In genomic region chr4:144582975-144583374, GRCh38 we compare ENCODE assay signal across 12 cellular contexts.
A peak's percentile ranks its signal among the peaks of the same experiment; 100 is the strongest.
DNase-seq lines count a peak whose midpoint lies in the region; ATAC-seq, FAIRE-seq and TF ChIP-seq lines count a peak whose summit lies in the region.
"Had no signal": no experiment of that assay in that cellular context is flagged by ENCODE, and none has a peak within 500 bp of the region (broad histone marks: within the 10 kb centered on the region; RNA-seq: fewer than 3 reads in every experiment).

No MANE protein-coding gene starts in this region.

- H3K27me3 ChIP-seq in astrocyte (ENCODE audit: insufficient read depth, low read length) (no peaks in the 10 kb centered on the region), keratinocyte (ENCODE audit: control insufficient read depth, extremely low read depth, insufficient read depth, low read length) (no peaks in the 10 kb centered on the region), small intestine (ENCODE audit: control insufficient read depth in 2 of 2, insufficient read depth in 2 of 2, low read length in 2 of 2) (no peaks in the 10 kb centered on the region)
- no peaks in the 10 kb centered on the region for H3K27me3 ChIP-seq in naive thymus-derived CD4-positive, alpha-beta T cell (ENCODE audit: control insufficient read depth in 2 of 2, insufficient read depth in 2 of 2, low read length in 2 of 2)

- H3K9me1 ChIP-seq in keratinocyte (ENCODE audit: control insufficient read depth, extremely low read depth, insufficient read depth, low read length) = no peaks in the 10 kb centered on the region

- H3K4me3 ChIP-seq in astrocyte (ENCODE audit: insufficient read depth, low read depth, low read length) = no peak overlapping the region
- H3K4me3 ChIP-seq in keratinocyte (ENCODE audit: control insufficient read depth in 2 of 3, extremely low read depth in 1 of 3, insufficient read depth in 2 of 3, low read depth in 1 of 3, low read length in 3 of 3) = no peak overlapping the region
- H3K4me3 ChIP-seq in small intestine (ENCODE audit: low read depth in 1 of 2, low read length in 2 of 2) = no peak overlapping the region
- no peak overlapping the region for H3K4me3 ChIP-seq in naive thymus-derived CD4-positive, alpha-beta T cell (ENCODE audit: low read length)

- H3K27me3 Mint-ChIP-seq in astrocyte (ENCODE audit: low read depth, unreplicated experiment) = peaks cover 3% of the 10 kb centered on the region
- peaks cover 0 to 5% (median 0%) of the 10 kb centered on the region in 5 donors for H3K27me3 Mint-ChIP-seq in naive thymus-derived CD4-positive, alpha-beta T cell
- H3K27me3 Mint-ChIP-seq: memory B cell had no signal

- no peaks in the 10 kb centered on the region for H3K36me3 ChIP-seq in astrocyte (ENCODE audit: insufficient read depth, low read length)
- no peaks in the 10 kb centered on the region for H3K36me3 ChIP-seq in keratinocyte (ENCODE audit: control insufficient read depth in 2 of 2, extremely low read depth in 1 of 2, insufficient read depth in 2 of 2, low read length in 2 of 2)
- H3K36me3 ChIP-seq in small intestine (ENCODE audit: control insufficient read depth in 2 of 2, insufficient read depth in 2 of 2, low read length in 2 of 2) = no peaks in the 10 kb centered on the region
- H3K36me3 ChIP-seq in naive thymus-derived CD4-positive, alpha-beta T cell (ENCODE audit: control insufficient read depth in 2 of 3, insufficient read depth in 3 of 3, low read length in 3 of 3) = no peaks in the 10 kb centered on the region

- H3K4me1 ChIP-seq in astrocyte (ENCODE audit: insufficient read depth, low read length) (peaks cover 56% of the 10 kb centered on the region), keratinocyte (ENCODE audit: control insufficient read depth, extremely low read depth, insufficient read depth, low read length) (peaks cover 49% of the 10 kb centered on the region), small intestine (ENCODE audit: control insufficient read depth in 2 of 2, insufficient read depth in 1 of 2, low read depth in 1 of 2, low read length in 1 of 2) (no peaks in the 10 kb centered on the region)
- H3K4me1 ChIP-seq in naive thymus-derived CD4-positive, alpha-beta T cell (ENCODE audit: control insufficient read depth in 2 of 2, insufficient read depth in 2 of 2, low read length in 2 of 2) = no peaks in the 10 kb centered on the region

- FAIRE-seq in astrocyte (lab: Jason Lieb, UNC) (peak; percentile 58), keratinocyte (lab: Jason Lieb, UNC) (peak; percentile 34), small intestine (lab: Jason Lieb, UNC) (no peak)

- H3K4me1 Mint-ChIP-seq in astrocyte (ENCODE audit: low read depth, unreplicated experiment) = peaks cover 2% of the 10 kb centered on the region
- no peaks in the 10 kb centered on the region for H3K4me1 Mint-ChIP-seq in naive thymus-derived CD4-positive, alpha-beta T cell
- H3K4me1 Mint-ChIP-seq: memory B cell had no signal

- H3K9ac ChIP-seq in astrocyte (ENCODE audit: low read length) (peak overlapping the region; percentile 65), keratinocyte (ENCODE audit: control insufficient read depth, extremely low read depth, insufficient read depth, low read length) (no peak overlapping the region)

- H3K79me2 ChIP-seq in astrocyte (ENCODE audit: insufficient read depth, low read length) = no peaks in the 10 kb centered on the region
- no peaks in the 10 kb centered on the region for H3K79me2 ChIP-seq in keratinocyte (ENCODE audit: control insufficient read depth, insufficient read depth, low read length)

- H3K27ac ChIP-seq in astrocyte (ENCODE audit: low read depth, low read length) = peak overlapping the region; percentile 83
- H3K27ac ChIP-seq in keratinocyte (ENCODE audit: control insufficient read depth, insufficient read depth, low read length) = peak overlapping the region; percentile 42
- no peak overlapping the region for H3K27ac ChIP-seq in small intestine (ENCODE audit: low read depth in 1 of 2, low read length in 1 of 2)
- no peak overlapping the region for H3K27ac ChIP-seq in naive thymus-derived CD4-positive, alpha-beta T cell (ENCODE audit: low read depth, low read length)
- H3K27ac ChIP-seq: C4-2B had no signal

- H3K9me3 ChIP-seq in astrocyte (ENCODE audit: insufficient read depth, low read depth, low read length) (no peaks in the 10 kb centered on the region), keratinocyte (ENCODE audit: control insufficient read depth, low read depth, low read length) (no peaks in the 10 kb centered on the region), small intestine (ENCODE audit: control insufficient read depth, low read depth) (no peaks in the 10 kb centered on the region)
- H3K9me3 ChIP-seq in naive thymus-derived CD4-positive, alpha-beta T cell (ENCODE audit: control insufficient read depth in 2 of 3, low read length in 3 of 3) = no peaks in the 10 kb centered on the region

- peak overlapping the region; percentile 71 for H3K4me2 ChIP-seq in astrocyte (ENCODE audit: low read length)
- H3K4me2 ChIP-seq in keratinocyte (ENCODE audit: control insufficient read depth, extremely low read depth, insufficient read depth, low read depth, low read length) = no peak overlapping the region

- CTCF ChIA-PET in naive thymus-derived CD4-positive, alpha-beta T cell (lab: Charles Lee) = no interaction called here

- no peak overlapping the region for H3K4me3 Mint-ChIP-seq in astrocyte (ENCODE audit: unreplicated experiment)
- no peak overlapping the region for H3K4me3 Mint-ChIP-seq in naive thymus-derived CD4-positive, alpha-beta T cell
- H3K4me3 Mint-ChIP-seq: memory B cell had no signal

- peak overlapping the region; percentile 31 for H2AFZ ChIP-seq in astrocyte (ENCODE audit: low read depth, low read length)
- peak overlapping the region; percentile 68 for H2AFZ ChIP-seq in keratinocyte (ENCODE audit: control insufficient read depth, low read length)

- TF ChIP-seq CTCF in astrocyte (IDR thresholded peaks at IDR 0.05; ENCODE audit: insufficient read depth, low read depth, low read length) (no peak), keratinocyte (optimal IDR thresholded peaks at IDR 0.05 in 1 of 3, IDR thresholded peaks at IDR 0.05 in 1 of 3, conservative IDR thresholded peaks at IDR 0.05 in 1 of 3; ENCODE audit: extremely low read depth in 1 of 3, insufficient read depth in 2 of 3, low read length in 3 of 3) (no peak)

- POLR2A ChIA-PET in naive thymus-derived CD4-positive, alpha-beta T cell (lab: Charles Lee) = no interaction called here

- dilution Hi-C loops in keratinocyte (cut with MboI; ENCODE audit: extremely low pct_ligation_motif_present, low sequenced_read_pairs) = no loop called here

- no peaks in the 10 kb centered on the region for H3K36me3 Mint-ChIP-seq in astrocyte (ENCODE audit: low read depth, unreplicated experiment)
- peaks cover 0 to 5% (median 0%) of the 10 kb centered on the region in 5 donors for H3K36me3 Mint-ChIP-seq in naive thymus-derived CD4-positive, alpha-beta T cell
- H3K36me3 Mint-ChIP-seq: memory B cell had no signal

- no peak overlapping the region for H3K27ac Mint-ChIP-seq in astrocyte (ENCODE audit: unreplicated experiment)
- no peak overlapping the region for H3K27ac Mint-ChIP-seq in naive thymus-derived CD4-positive, alpha-beta T cell
- H3K27ac Mint-ChIP-seq: memory B cell had no signal

- no peak for ATAC-seq in naive thymus-derived CD4-positive, alpha-beta T cell

- H4K20me1 ChIP-seq in astrocyte (ENCODE audit: insufficient read depth, low read length) (no peaks in the 10 kb centered on the region), keratinocyte (ENCODE audit: control insufficient read depth, extremely low read depth, insufficient read depth, low read length) (no peaks in the 10 kb centered on the region)

- DNase-seq in LoVo (ENCODE audit: low spot score) (peak; percentile 29), astrocyte (ENCODE audit: low read depth) (peak; percentile 20), keratinocyte (ENCODE audit: low read depth, low spot score) (no peak), small intestine (peak; percentile 5), NCI-H2171 (lab: John Stamatoyannopoulos, UW) (no peak), A172 (ENCODE audit: low spot score) (no peak)
- DNase-seq in naive thymus-derived CD4-positive, alpha-beta T cell = no peak
- DNase-seq: activated CD4-positive, alpha-beta T cell treated with anti-CD3 and anti-CD28 coated beads for 1 hour; DND-41; T-helper 2 cell had no signal

- peaks cover 3% of the 10 kb centered on the region for H3K9me3 Mint-ChIP-seq in astrocyte (ENCODE audit: unreplicated experiment)
- H3K9me3 Mint-ChIP-seq in naive thymus-derived CD4-positive, alpha-beta T cell = peaks cover 0 to 9% (median 6%) of the 10 kb centered on the region in 11 donors

- WGBS in small intestine, 3 donors = 20 to 39% (median 37%) methylated on average over 3 of the region's 3 CpGs

- intact Hi-C loops in naive thymus-derived CD4-positive, alpha-beta T cell (cut with micrococcal nuclease) = no loop called here

Comparison
In these comparisons a context has a peak if more than half of its experiments do, and no peak if none do; other contexts are left out.
1. DNase-seq: peak in LoVo (single experiment), astrocyte (single experiment) and small intestine (single experiment); none in keratinocyte (single experiment), naive thymus-derived CD4-positive, alpha-beta T cell (0 of 9), NCI-H2171 (single experiment) and A172 (single experiment).
2. H3K27ac ChIP-seq: peak in astrocyte (single experiment) and keratinocyte (single experiment); none in small intestine (0 of 2) and naive thymus-derived CD4-positive, alpha-beta T cell (single experiment).